Comparison of ENCODE assay signal across 8 cellular contexts in genomic region chr12:7188557-7189397, GRCh38. TPM values are rescaled to one million over a fixed set of nuclear protein-coding genes. Genes with fewer than 3 reads are reported as not detected.
DNase-seq lines count a peak whose midpoint lies in the region; ATAC-seq and TF ChIP-seq lines count a peak whose summit lies in the region.

No MANE protein-coding gene starts in this region.

- no peaks in the 10 kb centered on the region for H3F3A ChIP-seq in neural cell (ENCODE audit: insufficient read depth, low read length, poor library complexity, severe bottlenecking)

- TF ChIP-seq POLR2A in stomach (IDR thresholded peaks at IDR 0.05): no peak

- 2% methylated on average over 21 of the region's 21 CpGs for WGBS in stomach, 5 donors

- H3K27ac Mint-ChIP-seq in Calu3 (ENCODE audit: unreplicated experiment) (peak overlapping the region; percentile 89), IgD-negative memory B cell (peak overlapping the region; percentile 81 to 98 (median 95))

- H4K20me1 ChIP-seq in neural cell (ENCODE audit: insufficient read depth): no peaks in the 10 kb centered on the region

- H3K4me3 Mint-ChIP-seq in Calu3 (ENCODE audit: low read depth, unreplicated experiment) (peak overlapping the region; percentile 90), IgD-negative memory B cell (peak overlapping the region; percentile 91 to 99 (median 97))

- H3K27me3 ChIP-seq in neural cell (ENCODE audit: insufficient read depth, low read depth, low read length) (no peaks in the 10 kb centered on the region), stomach (no peaks in the 10 kb centered on the region)

- peak; percentile 63 for TF ChIP-seq RAD21 in neural cell (conservative IDR thresholded peaks at IDR 0.05)

- TF ChIP-seq EP300 in neural cell (conservative IDR thresholded peaks at IDR 0.05; ENCODE audit: poor library complexity, severe bottlenecking) (no peak), stomach (IDR thresholded peaks at IDR 0.05) (no peak)

- H3K9me3 Mint-ChIP-seq in Calu3 (ENCODE audit: low read depth, unreplicated experiment) (no peaks in the 10 kb centered on the region), IgD-negative memory B cell (no peaks in the 10 kb centered on the region)

- H3K36me3 ChIP-seq in neural cell (ENCODE audit: insufficient read depth, low read length) (peaks cover 13% of the 10 kb centered on the region), stomach (peaks cover 0 to 27% (median 22%) of the 10 kb centered on the region in 4 donors)

- intact Hi-C loops in Calu3 (cut with micrococcal nuclease; ENCODE audit: unreplicated experiment) (no loop called here), stomach (cut with DNase I; ENCODE audit: low total_unique reads) (no loop called here)

- peaks cover 27% of the 10 kb centered on the region for H3K4me1 Mint-ChIP-seq in Calu3 (ENCODE audit: low read depth, unreplicated experiment)
- H3K4me1 Mint-ChIP-seq in IgD-negative memory B cell: peaks cover 20 to 27% (median 22%) of the 10 kb centered on the region in 3 donors

- H3K9me3 ChIP-seq in neural cell (ENCODE audit: low read length): no peaks in the 10 kb centered on the region
- H3K9me3 ChIP-seq in stomach: no peaks in the 10 kb centered on the region

- CTCF ChIA-PET in Calu3 (lab: Charles Lee): interaction anchor here (0.7 to 1.0 kb wide), 3 partner anchors 9 to 308 kb away, joined by 3 to 4 read pairs (median 3); no protein-coding TSS in a partner anchor

- peaks cover 8% of the 10 kb centered on the region for H3K79me2 ChIP-seq in neural cell (replicated peaks; ENCODE audit: insufficient read depth, low read length)

- H3K9ac ChIP-seq in neural cell (ENCODE audit: low read length): peak overlapping the region; percentile 81

- H3K4me2 ChIP-seq in neural cell (ENCODE audit: low read length): peak overlapping the region; percentile 82

- H3K4me3 ChIP-seq in foreskin fibroblast (ENCODE audit: low read depth in 1 of 2, low read length in 2 of 2): peak overlapping the region; percentile 72 to 93
- H3K4me3 ChIP-seq in neural cell (ENCODE audit: low read length): peak overlapping the region; percentile 97
- peak overlapping the region; percentile 91 to 95 (median 94) for H3K4me3 ChIP-seq in stomach

- H3K27ac ChIP-seq in neural cell (ENCODE audit: low read length): peak overlapping the region; percentile 72
- peak overlapping the region; percentile 64 to 97 (median 92) for H3K27ac ChIP-seq in stomach

- TF ChIP-seq CTCF in Calu3 (IDR thresholded peaks at IDR 0.05; ENCODE audit: unreplicated experiment): peak; percentile 46
- TF ChIP-seq CTCF in foreskin fibroblast (IDR thresholded peaks at IDR 0.05; ENCODE audit: low read depth, low read length): peak; percentile 76
- peak; percentile 71 for TF ChIP-seq CTCF in neural cell (IDR thresholded peaks at IDR 0.05; ENCODE audit: poor library complexity, severe bottlenecking)
- peak in 4 of 7 experiments; percentile 30 to 51 (median 37) for TF ChIP-seq CTCF in stomach (IDR thresholded peaks at IDR 0.05)

- H3K4me1 ChIP-seq in stomach: peaks cover 9 to 35% (median 29%) of the 10 kb centered on the region in 4 donors

- no TSS peak for BruUV-seq in Calu3 (replicated peaks; lab: Mats Ljungman, UMichigan)

- no peaks in the 10 kb centered on the region for H3K9me2 ChIP-seq in neural cell (ENCODE audit: insufficient read depth, low read length)

- H3K36me3 Mint-ChIP-seq in Calu3 (ENCODE audit: insufficient read depth, unreplicated experiment) (peaks cover 24% of the 10 kb centered on the region), IgD-negative memory B cell (peaks cover 2% of the 10 kb centered on the region)

- peak; percentile 74 for DNase-seq in Calu3
- peak; percentile 71 for DNase-seq in RPMI7951 (ENCODE audit: low read depth)
- DNase-seq in activated gamma-delta T cell (lab: John Stamatoyannopoulos, UW): peak; percentile 14
- peak; percentile 68 to 86 for DNase-seq in foreskin fibroblast
- DNase-seq in stomach: peak; percentile 66

- H3K27me3 Mint-ChIP-seq in Calu3 (ENCODE audit: unreplicated experiment) (peaks cover 24% of the 10 kb centered on the region), IgD-negative memory B cell (no peaks in the 10 kb centered on the region)

- peak; percentile 9 for ATAC-seq in GM21526 (IDR thresholded peaks at IDR 0.05; ENCODE audit: low FRiP score, unreplicated experiment)

- H2AFZ ChIP-seq in neural cell (ENCODE audit: low read depth, low read length): peak overlapping the region; percentile 95

TF ChIP-seq in neural cell, 6 proteins besides CTCF, POLR2A, EP300 and RAD21:
- TF ChIP-seq POLR2AphosphoS5 (IDR thresholded peaks at IDR 0.05): no peak
- peak; percentile 62 for TF ChIP-seq SMC3 (conservative IDR thresholded peaks at IDR 0.05; ENCODE audit: poor library complexity)

RNA-seq across cellular contexts. Expression of gene PEX5, which starts 0.7 kb away (rescaled TPM):
- total RNA-seq in Calu3 (2022) (36.8 and 36.9 TPM in 2 replicates), stomach (10 to 100 TPM; 21.7 to 49.0 (median 24.1) TPM)
- polyA plus RNA-seq in IgD-negative memory B cell (18.2 TPM), neural cell (63.9 and 74.5 TPM in 2 replicates), stomach (10 to 100 TPM; 15.7 to 23.4 (median 22.6) TPM)
- total RNA-seq in RPMI7951 (2014; rRNA removed; shearing (Covaris generic)): 16.1 and 17.7 TPM in 2 replicates
- 55.2 and 63.1 TPM in 2 replicates for polyA minus RNA-seq in neural cell

RNA-seq across cellular contexts. Expression of gene CLSTN3, which starts 58.6 kb away (rescaled TPM):
- total RNA-seq in Calu3 (2022) (37.5 and 48.1 TPM in 2 replicates), stomach (100 to 1,000 TPM in 2 of 5 donors, 10 to 100 TPM in 2, 1 to 10 TPM in 1; 8.5 to 149 (median 83.2) TPM)
- polyA plus RNA-seq in IgD-negative memory B cell (2.9 TPM), neural cell (55.6 and 61.0 TPM in 2 replicates), stomach (1 to 10 TPM; 2.4 to 7.8 (median 4.0) TPM)
- total RNA-seq in RPMI7951 (2014; rRNA removed; shearing (Covaris generic)): 4.5 and 7.3 TPM in 2 replicates
- polyA minus RNA-seq in neural cell: 98.6 and 110 TPM in 2 replicates

Comparison
In these comparisons a context has a peak if more than half of its experiments do, and no peak if none do; other contexts are left out.
1. Peak in every context shown above with its lines: DNase-seq, ATAC-seq, H3K4me3 ChIP-seq and H3K27ac ChIP-seq.
2. DNase-seq: peak in every context shown above with its lines; median percentile 77 in foreskin fibroblast; 74 in Calu3; 71 in RPMI7951; 66 in stomach; 14 in activated gamma-delta T cell.